In the genomic region with DNA sequence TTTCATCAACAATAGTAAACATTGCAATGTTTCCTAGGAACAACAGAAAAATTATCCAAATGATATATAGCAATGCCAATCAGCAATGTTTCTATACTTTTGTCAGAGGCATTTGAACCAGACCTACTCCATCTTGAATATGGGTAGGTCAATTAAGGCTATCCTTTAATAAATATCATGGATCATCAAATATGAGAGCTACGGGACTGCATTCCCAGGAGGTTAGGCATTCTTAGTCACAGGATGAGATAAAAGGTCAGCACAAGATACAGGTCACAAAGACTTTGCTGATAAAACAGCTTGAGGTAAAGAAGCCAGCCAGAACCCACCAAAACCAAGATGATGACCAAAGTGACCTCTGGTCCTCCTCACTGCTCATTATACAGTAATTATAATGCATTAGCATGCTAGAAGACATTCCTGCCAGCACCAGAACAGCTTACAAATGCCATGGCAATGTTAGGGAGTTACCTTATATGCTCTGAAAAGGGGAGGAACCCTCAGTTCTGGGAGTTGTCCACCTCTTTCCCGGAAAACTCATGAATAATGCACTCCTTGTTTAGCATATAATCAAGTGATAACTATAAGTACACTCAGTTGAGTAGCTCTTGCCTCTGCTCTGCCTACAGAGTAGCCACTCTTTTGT, we compare ENCODE assay signal across 1 cellular context.
A peak's percentile ranks its signal among the peaks of the same experiment; 100 is the strongest.
TF ChIP-seq lines count a peak whose summit lies in the region.

No MANE protein-coding gene starts in this region.

TF ChIP-seq in K562, 482 proteins besides CTCF, POLR2A, EP300 and RAD21 (continued from another document and continues in another):
- TF ChIP-seq ZNF512 (tag; IDR thresholded peaks at IDR 0.05): no peak
- peak; percentile 76 for TF ChIP-seq ZNF134 (CRISPR knock-in tag; conservative IDR thresholded peaks at IDR 0.05)
- no peak for TF ChIP-seq BRD4 (IDR thresholded peaks at IDR 0.05)
- TF ChIP-seq, protein P1, sequence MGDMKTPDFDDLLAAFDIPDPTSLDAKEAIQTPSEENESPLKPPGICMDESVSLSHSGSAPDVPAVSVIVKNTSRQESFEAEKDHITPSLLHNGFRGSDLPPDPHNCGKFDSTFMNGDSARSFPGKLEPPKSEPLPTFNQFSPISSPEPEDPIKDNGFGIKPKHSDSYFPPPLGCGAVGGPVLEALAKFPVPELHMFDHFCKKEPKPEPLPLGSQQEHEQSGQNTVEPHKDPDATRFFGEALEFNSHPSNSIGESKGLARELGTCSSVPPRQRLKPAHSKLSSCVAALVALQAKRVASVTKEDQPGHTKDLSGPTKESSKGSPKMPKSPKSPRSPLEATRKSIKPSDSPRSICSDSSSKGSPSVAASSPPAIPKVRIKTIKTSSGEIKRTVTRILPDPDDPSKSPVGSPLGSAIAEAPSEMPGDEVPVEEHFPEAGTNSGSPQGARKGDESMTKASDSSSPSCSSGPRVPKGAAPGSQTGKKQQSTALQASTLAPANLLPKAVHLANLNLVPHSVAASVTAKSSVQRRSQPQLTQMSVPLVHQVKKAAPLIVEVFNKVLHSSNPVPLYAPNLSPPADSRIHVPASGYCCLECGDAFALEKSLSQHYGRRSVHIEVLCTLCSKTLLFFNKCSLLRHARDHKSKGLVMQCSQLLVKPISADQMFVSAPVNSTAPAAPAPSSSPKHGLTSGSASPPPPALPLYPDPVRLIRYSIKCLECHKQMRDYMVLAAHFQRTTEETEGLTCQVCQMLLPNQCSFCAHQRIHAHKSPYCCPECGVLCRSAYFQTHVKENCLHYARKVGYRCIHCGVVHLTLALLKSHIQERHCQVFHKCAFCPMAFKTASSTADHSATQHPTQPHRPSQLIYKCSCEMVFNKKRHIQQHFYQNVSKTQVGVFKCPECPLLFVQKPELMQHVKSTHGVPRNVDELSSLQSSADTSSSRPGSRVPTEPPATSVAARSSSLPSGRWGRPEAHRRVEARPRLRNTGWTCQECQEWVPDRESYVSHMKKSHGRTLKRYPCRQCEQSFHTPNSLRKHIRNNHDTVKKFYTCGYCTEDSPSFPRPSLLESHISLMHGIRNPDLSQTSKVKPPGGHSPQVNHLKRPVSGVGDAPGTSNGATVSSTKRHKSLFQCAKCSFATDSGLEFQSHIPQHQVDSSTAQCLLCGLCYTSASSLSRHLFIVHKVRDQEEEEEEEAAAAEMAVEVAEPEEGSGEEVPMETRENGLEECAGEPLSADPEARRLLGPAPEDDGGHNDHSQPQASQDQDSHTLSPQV (IDR thresholded peaks at IDR 0.05): peak; percentile 100
- no peak for TF ChIP-seq PHF8 (IDR thresholded peaks at IDR 0.05; ENCODE audit: borderline replicate concordance, low read length)
- TF ChIP-seq MNT (conservative IDR thresholded peaks at IDR 0.05): peak in 1 of 2 experiments; percentile 23; a peak in 1 of 4 replicates
- TF ChIP-seq ZNF23 (CRISPR knock-in tag; IDR thresholded peaks at IDR 0.05): 0 out of 2 replicates have a peak, but pooled peaks have one; percentile 58
- TF ChIP-seq TOE1 (IDR thresholded peaks at IDR 0.05; ENCODE audit: borderline replicate concordance): 0 out of 2 replicates have a peak, but pooled peaks have one; percentile 38
- no peak for TF ChIP-seq TOE1 (CRISPR knock-in tag; IDR thresholded peaks at IDR 0.05; ENCODE audit: borderline replicate concordance, low read depth)
- TF ChIP-seq PHB (CRISPR knock-in tag; IDR thresholded peaks at IDR 0.05): no peak
- peak; percentile 87 for TF ChIP-seq ZNF79 (CRISPR knock-in tag; IDR thresholded peaks at IDR 0.05; ENCODE audit: low read depth)
- no peak for TF ChIP-seq RNF2 (IDR thresholded peaks at IDR 0.05)
- TF ChIP-seq, protein P2, sequence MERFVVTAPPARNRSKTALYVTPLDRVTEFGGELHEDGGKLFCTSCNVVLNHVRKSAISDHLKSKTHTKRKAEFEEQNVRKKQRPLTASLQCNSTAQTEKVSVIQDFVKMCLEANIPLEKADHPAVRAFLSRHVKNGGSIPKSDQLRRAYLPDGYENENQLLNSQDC (CRISPR knock-in tag; IDR thresholded peaks at IDR 0.05): no peak
- TF ChIP-seq ELF1 (tag; IDR thresholded peaks at IDR 0.05): no peak
- peak; percentile 77 for TF ChIP-seq DPF2 (IDR thresholded peaks at IDR 0.05)
- TF ChIP-seq SP2 (IDR thresholded peaks at IDR 0.05; ENCODE audit: extremely low read depth, low read depth, low read length, poor library complexity, severe bottlenecking): no peak
- TF ChIP-seq, protein P3, sequence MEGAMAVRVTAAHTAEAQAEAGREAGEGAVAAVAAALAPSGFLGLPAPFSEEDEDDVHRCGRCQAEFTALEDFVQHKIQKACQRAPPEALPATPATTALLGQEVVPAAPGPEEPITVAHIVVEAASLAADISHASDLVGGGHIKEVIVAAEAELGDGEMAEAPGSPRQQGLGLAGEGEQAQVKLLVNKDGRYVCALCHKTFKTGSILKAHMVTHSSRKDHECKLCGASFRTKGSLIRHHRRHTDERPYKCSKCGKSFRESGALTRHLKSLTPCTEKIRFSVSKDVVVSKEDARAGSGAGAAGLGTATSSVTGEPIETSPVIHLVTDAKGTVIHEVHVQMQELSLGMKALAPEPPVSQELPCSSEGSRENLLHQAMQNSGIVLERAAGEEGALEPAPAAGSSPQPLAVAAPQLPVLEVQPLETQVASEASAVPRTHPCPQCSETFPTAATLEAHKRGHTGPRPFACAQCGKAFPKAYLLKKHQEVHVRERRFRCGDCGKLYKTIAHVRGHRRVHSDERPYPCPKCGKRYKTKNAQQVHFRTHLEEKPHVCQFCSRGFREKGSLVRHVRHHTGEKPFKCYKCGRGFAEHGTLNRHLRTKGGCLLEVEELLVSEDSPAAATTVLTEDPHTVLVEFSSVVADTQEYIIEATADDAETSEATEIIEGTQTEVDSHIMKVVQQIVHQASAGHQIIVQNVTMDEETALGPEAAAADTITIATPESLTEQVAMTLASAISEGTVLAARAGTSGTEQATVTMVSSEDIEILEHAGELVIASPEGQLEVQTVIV (CRISPR knock-in tag; IDR thresholded peaks at IDR 0.05; ENCODE audit: borderline replicate concordance): no peak; the same call in 1 of the 2 replicates
- peak; percentile 97 for TF ChIP-seq MECOM (CRISPR knock-in tag; IDR thresholded peaks at IDR 0.05)
- no peak; the same call in 1 of the 2 replicates for TF ChIP-seq SMARCA4 (IDR thresholded peaks at IDR 0.05)
- TF ChIP-seq, protein P4, sequence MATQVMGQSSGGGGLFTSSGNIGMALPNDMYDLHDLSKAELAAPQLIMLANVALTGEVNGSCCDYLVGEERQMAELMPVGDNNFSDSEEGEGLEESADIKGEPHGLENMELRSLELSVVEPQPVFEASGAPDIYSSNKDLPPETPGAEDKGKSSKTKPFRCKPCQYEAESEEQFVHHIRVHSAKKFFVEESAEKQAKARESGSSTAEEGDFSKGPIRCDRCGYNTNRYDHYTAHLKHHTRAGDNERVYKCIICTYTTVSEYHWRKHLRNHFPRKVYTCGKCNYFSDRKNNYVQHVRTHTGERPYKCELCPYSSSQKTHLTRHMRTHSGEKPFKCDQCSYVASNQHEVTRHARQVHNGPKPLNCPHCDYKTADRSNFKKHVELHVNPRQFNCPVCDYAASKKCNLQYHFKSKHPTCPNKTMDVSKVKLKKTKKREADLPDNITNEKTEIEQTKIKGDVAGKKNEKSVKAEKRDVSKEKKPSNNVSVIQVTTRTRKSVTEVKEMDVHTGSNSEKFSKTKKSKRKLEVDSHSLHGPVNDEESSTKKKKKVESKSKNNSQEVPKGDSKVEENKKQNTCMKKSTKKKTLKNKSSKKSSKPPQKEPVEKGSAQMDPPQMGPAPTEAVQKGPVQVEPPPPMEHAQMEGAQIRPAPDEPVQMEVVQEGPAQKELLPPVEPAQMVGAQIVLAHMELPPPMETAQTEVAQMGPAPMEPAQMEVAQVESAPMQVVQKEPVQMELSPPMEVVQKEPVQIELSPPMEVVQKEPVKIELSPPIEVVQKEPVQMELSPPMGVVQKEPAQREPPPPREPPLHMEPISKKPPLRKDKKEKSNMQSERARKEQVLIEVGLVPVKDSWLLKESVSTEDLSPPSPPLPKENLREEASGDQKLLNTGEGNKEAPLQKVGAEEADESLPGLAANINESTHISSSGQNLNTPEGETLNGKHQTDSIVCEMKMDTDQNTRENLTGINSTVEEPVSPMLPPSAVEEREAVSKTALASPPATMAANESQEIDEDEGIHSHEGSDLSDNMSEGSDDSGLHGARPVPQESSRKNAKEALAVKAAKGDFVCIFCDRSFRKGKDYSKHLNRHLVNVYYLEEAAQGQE (CRISPR knock-in tag; IDR thresholded peaks at IDR 0.05; ENCODE audit: low read depth): 0 out of 2 replicates have a peak, but pooled peaks have one; percentile 21
- TF ChIP-seq MAZ (CRISPR knock-in tag; conservative IDR thresholded peaks at IDR 0.05 in 1 of 2, IDR thresholded peaks at IDR 0.05 in 1 of 2): peak in 1 of 2 experiments; percentile 27; a peak in 1 of 4 replicates
- no peak for TF ChIP-seq ZNF316 (IDR thresholded peaks at IDR 0.05)
- TF ChIP-seq MBD2 (IDR thresholded peaks at IDR 0.05; ENCODE audit: borderline replicate concordance, low read depth): no peak
- no peak for TF ChIP-seq NUFIP1 (IDR thresholded peaks at IDR 0.05; ENCODE audit: partially characterized antibody)
- peak; percentile 92 for TF ChIP-seq ZKSCAN8 (CRISPR knock-in tag; IDR thresholded peaks at IDR 0.05)
- peak; percentile 72 for TF ChIP-seq HDAC2 (IDR thresholded peaks at IDR 0.05)
- TF ChIP-seq ASH1L (IDR thresholded peaks at IDR 0.05; ENCODE audit: borderline replicate concordance, low read depth, partially characterized antibody): no peak
- peak; percentile 91 for TF ChIP-seq MEF2D (tag; conservative IDR thresholded peaks at IDR 0.05; ENCODE audit: low read depth)
- no peak for TF ChIP-seq PCBP1 (IDR thresholded peaks at IDR 0.05; ENCODE audit: low read depth, low read length, poor library complexity, severe bottlenecking)
- TF ChIP-seq POU5F1 (IDR thresholded peaks at IDR 0.05; ENCODE audit: borderline replicate concordance, low read depth, low read length, partially characterized antibody): no peak
- TF ChIP-seq, protein P5, sequence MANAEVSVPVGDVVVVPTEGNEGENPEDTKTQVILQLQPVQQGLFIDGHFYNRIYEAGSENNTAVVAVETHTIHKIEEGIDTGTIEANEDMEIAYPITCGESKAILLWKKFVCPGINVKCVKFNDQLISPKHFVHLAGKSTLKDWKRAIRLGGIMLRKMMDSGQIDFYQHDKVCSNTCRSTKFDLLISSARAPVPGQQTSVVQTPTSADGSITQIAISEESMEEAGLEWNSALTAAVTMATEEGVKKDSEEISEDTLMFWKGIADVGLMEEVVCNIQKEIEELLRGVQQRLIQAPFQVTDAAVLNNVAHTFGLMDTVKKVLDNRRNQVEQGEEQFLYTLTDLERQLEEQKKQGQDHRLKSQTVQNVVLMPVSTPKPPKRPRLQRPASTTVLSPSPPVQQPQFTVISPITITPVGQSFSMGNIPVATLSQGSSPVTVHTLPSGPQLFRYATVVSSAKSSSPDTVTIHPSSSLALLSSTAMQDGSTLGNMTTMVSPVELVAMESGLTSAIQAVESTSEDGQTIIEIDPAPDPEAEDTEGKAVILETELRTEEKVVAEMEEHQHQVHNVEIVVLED (CRISPR knock-in tag; IDR thresholded peaks at IDR 0.05): peak; percentile 59; the same call in 1 of the 2 replicates
- TF ChIP-seq MEF2A (IDR thresholded peaks at IDR 0.05; ENCODE audit: control insufficient read depth, low read depth, low read length): no peak
- no peak for TF ChIP-seq GTF2F1 (IDR thresholded peaks at IDR 0.05; ENCODE audit: low read depth, low read length)
- peak; percentile 97 for TF ChIP-seq SMAD4 (CRISPR knock-in tag; conservative IDR thresholded peaks at IDR 0.05)
- TF ChIP-seq POLR2H (tag; IDR thresholded peaks at IDR 0.05; ENCODE audit: low read depth): peak; percentile 79
- no peak for TF ChIP-seq ZBTB7A (IDR thresholded peaks at IDR 0.05; ENCODE audit: borderline replicate concordance, control insufficient read depth, low read depth, low read length)
- no peak for TF ChIP-seq ARHGAP35 (IDR thresholded peaks at IDR 0.05; ENCODE audit: partially characterized antibody)
- TF ChIP-seq, protein P6, sequence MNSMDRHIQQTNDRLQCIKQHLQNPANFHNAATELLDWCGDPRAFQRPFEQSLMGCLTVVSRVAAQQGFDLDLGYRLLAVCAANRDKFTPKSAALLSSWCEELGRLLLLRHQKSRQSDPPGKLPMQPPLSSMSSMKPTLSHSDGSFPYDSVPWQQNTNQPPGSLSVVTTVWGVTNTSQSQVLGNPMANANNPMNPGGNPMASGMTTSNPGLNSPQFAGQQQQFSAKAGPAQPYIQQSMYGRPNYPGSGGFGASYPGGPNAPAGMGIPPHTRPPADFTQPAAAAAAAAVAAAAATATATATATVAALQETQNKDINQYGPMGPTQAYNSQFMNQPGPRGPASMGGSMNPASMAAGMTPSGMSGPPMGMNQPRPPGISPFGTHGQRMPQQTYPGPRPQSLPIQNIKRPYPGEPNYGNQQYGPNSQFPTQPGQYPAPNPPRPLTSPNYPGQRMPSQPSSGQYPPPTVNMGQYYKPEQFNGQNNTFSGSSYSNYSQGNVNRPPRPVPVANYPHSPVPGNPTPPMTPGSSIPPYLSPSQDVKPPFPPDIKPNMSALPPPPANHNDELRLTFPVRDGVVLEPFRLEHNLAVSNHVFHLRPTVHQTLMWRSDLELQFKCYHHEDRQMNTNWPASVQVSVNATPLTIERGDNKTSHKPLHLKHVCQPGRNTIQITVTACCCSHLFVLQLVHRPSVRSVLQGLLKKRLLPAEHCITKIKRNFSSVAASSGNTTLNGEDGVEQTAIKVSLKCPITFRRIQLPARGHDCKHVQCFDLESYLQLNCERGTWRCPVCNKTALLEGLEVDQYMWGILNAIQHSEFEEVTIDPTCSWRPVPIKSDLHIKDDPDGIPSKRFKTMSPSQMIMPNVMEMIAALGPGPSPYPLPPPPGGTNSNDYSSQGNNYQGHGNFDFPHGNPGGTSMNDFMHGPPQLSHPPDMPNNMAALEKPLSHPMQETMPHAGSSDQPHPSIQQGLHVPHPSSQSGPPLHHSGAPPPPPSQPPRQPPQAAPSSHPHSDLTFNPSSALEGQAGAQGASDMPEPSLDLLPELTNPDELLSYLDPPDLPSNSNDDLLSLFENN (IDR thresholded peaks at IDR 0.05; ENCODE audit: low read depth in 2 of 2, low read length in 2 of 2): 0 out of 4 replicates have a peak, but pooled peaks of 1 of the 2 experiments have one; percentile 26
- TF ChIP-seq MCM2 (IDR thresholded peaks at IDR 0.05; ENCODE audit: low read depth): no peak
- no peak for TF ChIP-seq CBX2 (IDR thresholded peaks at IDR 0.05; ENCODE audit: insufficient read depth, low read length, poor library complexity, severe bottlenecking)
